Comparison of ENCODE assay signal across 22 cellular contexts in genomic region chr20:14494355-14494754, GRCh38.
"Had no signal": no experiment of that assay in that cellular context is flagged by ENCODE, and none has a peak within 500 bp of the region (broad histone marks: within the 10 kb centered on the region; RNA-seq: fewer than 3 reads in every experiment).

No MANE protein-coding gene starts in this region.

- H3K9me3 Mint-ChIP-seq: nephron progenitor cell; stimulated activated memory B cell treated with anti-CD40 and anti-IgM and Interleukin-4, amounts not matched to agents 10 μg/mL and 1 μg/mL and 100 μg/mL, for 72 hours; type B pancreatic cell had no signal

- H3K4me1 Mint-ChIP-seq: naive thymus-derived CD8-positive, alpha-beta T cell; stimulated activated memory B cell treated with anti-CD40 and anti-IgM and Interleukin-4, amounts not matched to agents 10 μg/mL and 1 μg/mL and 100 μg/mL, for 72 hours had no signal

- H3K4me1 ChIP-seq: left lung, tibial artery had no signal

- DNase-seq: cerebellar nuclear complex; cortex of kidney; effector CD4-positive, alpha-beta T cell; kidney; left cardiac atrium; left lung; mesendoderm; naive thymus-derived CD8-positive, alpha-beta T cell; nephron progenitor cell; occipital lobe; ovary; stimulated activated CD4-positive, alpha-beta T cell treated with anti-CD3 and anti-CD28 coated beads, Interleukin-2, amount 100 ng/mL, for 24 hours; stimulated activated CD4-positive, alpha-beta T cell treated with anti-CD3 and anti-CD28 coated beads, Interleukin-4, amount 100 ng/mL, for 24 hours; stimulated activated naive CD8-positive, alpha-beta T cell treated with anti-CD3 and anti-CD28 coated beads, Interleukin-15, Interleukin-2, amounts not matched to agents 100 U/mL and 50 U/mL, for 24 hours; substantia nigra; testis; tibial artery had no signal

- H3K36me3 ChIP-seq: esophagus muscularis mucosa, left lung, ovary, tibial artery had no signal

- H3K36me3 Mint-ChIP-seq: naive thymus-derived CD8-positive, alpha-beta T cell; stimulated activated memory B cell treated with anti-CD40 and anti-IgM and Interleukin-4, amounts not matched to agents 10 μg/mL and 1 μg/mL and 100 μg/mL, for 72 hours; type B pancreatic cell had no signal

- H3K4me3 Mint-ChIP-seq: naive thymus-derived CD8-positive, alpha-beta T cell; nephron progenitor cell; stimulated activated memory B cell treated with anti-CD40 and anti-IgM and Interleukin-4, amounts not matched to agents 10 μg/mL and 1 μg/mL and 100 μg/mL, for 72 hours; type B pancreatic cell had no signal

- H3K27ac Mint-ChIP-seq: naive thymus-derived CD8-positive, alpha-beta T cell; nephron progenitor cell; progenitor cell of endocrine pancreas; stimulated activated memory B cell treated with anti-CD40 and anti-IgM and Interleukin-4, amounts not matched to agents 10 μg/mL and 1 μg/mL and 100 μg/mL, for 72 hours; type B pancreatic cell had no signal

- H3K27me3 Mint-ChIP-seq: naive thymus-derived CD8-positive, alpha-beta T cell; progenitor cell of endocrine pancreas; stimulated activated memory B cell treated with anti-CD40 and anti-IgM and Interleukin-4, amounts not matched to agents 10 μg/mL and 1 μg/mL and 100 μg/mL, for 72 hours; type B pancreatic cell had no signal

- H3K27ac ChIP-seq: esophagus muscularis mucosa, left lung, ovary, testis, tibial artery had no signal

- H3K9me3 ChIP-seq: esophagus muscularis mucosa, left lung, ovary, testis, tibial artery had no signal

- H3K4me3 ChIP-seq: esophagus muscularis mucosa, left lung, ovary, testis, tibial artery had no signal

- ATAC-seq: left cardiac atrium; left lung; naive thymus-derived CD8-positive, alpha-beta T cell; sciatic nerve; stimulated activated memory B cell treated with anti-CD40 and anti-IgM and Interleukin-4, amounts not matched to agents 10 μg/mL and 1 μg/mL and 100 μg/mL, for 72 hours; stimulated activated naive CD8-positive, alpha-beta T cell treated with anti-CD3 and anti-CD28 coated beads, Interleukin-15, Interleukin-2, amounts not matched to agents 100 U/mL and 50 U/mL, for 24 hours had no signal

- H3K27me3 ChIP-seq: esophagus muscularis mucosa, left lung, ovary, testis, tibial artery had no signal
